In genomic region chr1:198639581-198640235, GRCh38 we compare ENCODE assay signal across 11 cellular contexts. TPM values are rescaled to one million over a fixed set of nuclear protein-coding genes. Genes with fewer than 3 reads are reported as not detected.
A peak's percentile ranks its signal among the peaks of the same experiment; 100 is the strongest.
DNase-seq lines count a peak whose midpoint lies in the region; ATAC-seq and TF ChIP-seq lines count a peak whose summit lies in the region.
"Had no signal": no experiment of that assay in that cellular context is flagged by ENCODE, and none has a peak within 500 bp of the region (broad histone marks: within the 10 kb centered on the region; RNA-seq: fewer than 3 reads in every experiment).

No MANE protein-coding gene starts in this region.

- H3K9me3 Mint-ChIP-seq in CD8-positive, alpha-beta T cell = no peaks in the 10 kb centered on the region
- H3K9me3 Mint-ChIP-seq in activated CD8-positive, alpha-beta T cell treated with anti-CD3 and anti-CD28 coated beads, Interleukin-2, amount 10 ng/mL, durations not matched to agents 7 days and 5 days (ENCODE audit: insufficient read depth) = no peaks in the 10 kb centered on the region
- no peaks in the 10 kb centered on the region for H3K9me3 Mint-ChIP-seq in naive B cell
- H3K9me3 Mint-ChIP-seq: H9, neural crest cell had no signal

- H3K27ac Mint-ChIP-seq in CD8-positive, alpha-beta T cell = peak overlapping the region; percentile 92
- peak overlapping the region; percentile 97 for H3K27ac Mint-ChIP-seq in activated CD8-positive, alpha-beta T cell treated with anti-CD3 and anti-CD28 coated beads, Interleukin-2, amount 10 ng/mL, durations not matched to agents 7 days and 5 days
- peak overlapping the region; percentile 76 to 95 (median 91) for H3K27ac Mint-ChIP-seq in naive B cell
- H3K27ac Mint-ChIP-seq: H9 had no signal

- TF ChIP-seq CTCF in CD8-positive, alpha-beta T cell (IDR thresholded peaks at IDR 0.05) = no peak

- peak overlapping the region; percentile 83 for H3K4me3 ChIP-seq in CD8-positive, alpha-beta T cell (ENCODE audit: low read depth, low read length)
- H3K4me3 ChIP-seq: SJSA1 had no signal

- H3K36me3 Mint-ChIP-seq in CD8-positive, alpha-beta T cell = peaks cover 45% of the 10 kb centered on the region
- H3K36me3 Mint-ChIP-seq in activated CD8-positive, alpha-beta T cell treated with anti-CD3 and anti-CD28 coated beads, Interleukin-2, amount 10 ng/mL, durations not matched to agents 7 days and 5 days (ENCODE audit: low read depth) = peaks cover 54% of the 10 kb centered on the region
- H3K36me3 Mint-ChIP-seq in naive B cell = peaks cover 19 to 22% of the 10 kb centered on the region in 2 donors

- DNase-seq in CD8-positive, alpha-beta T cell = no peak
- DNase-seq in KBM-7 (peak; percentile 54), naive B cell (no peak), cerebellar cortex (ENCODE audit: low spot score) (no peak)
- no peak for DNase-seq in activated CD8-positive, alpha-beta T cell treated with anti-CD3 and anti-CD28 coated beads, Interleukin-2, amount 10 ng/mL, durations not matched to agents 7 days and 5 days
- DNase-seq: H9 had no signal

- peaks cover 5% of the 10 kb centered on the region for H3K36me3 ChIP-seq in CD8-positive, alpha-beta T cell (ENCODE audit: insufficient read depth, low read length)
- H3K36me3 ChIP-seq: SJSA1 had no signal

- H3K27me3 Mint-ChIP-seq in CD8-positive, alpha-beta T cell (ENCODE audit: low read depth) = no peaks in the 10 kb centered on the region
- no peaks in the 10 kb centered on the region for H3K27me3 Mint-ChIP-seq in activated CD8-positive, alpha-beta T cell treated with anti-CD3 and anti-CD28 coated beads, Interleukin-2, amount 10 ng/mL, durations not matched to agents 7 days and 5 days (ENCODE audit: low read depth)
- H3K27me3 Mint-ChIP-seq in naive B cell = no peaks in the 10 kb centered on the region

- no peaks in the 10 kb centered on the region for H3K9me3 ChIP-seq in CD8-positive, alpha-beta T cell (ENCODE audit: low read length)
- H3K9me3 ChIP-seq: SJSA1 had no signal

- ATAC-seq in CD8-positive, alpha-beta T cell = no peak
- ATAC-seq in activated CD8-positive, alpha-beta T cell treated with anti-CD3 and anti-CD28 coated beads, Interleukin-2, amount 10 ng/mL, durations not matched to agents 7 days and 5 days = no peak
- ATAC-seq in naive B cell (ENCODE audit: low read depth in 2 of 2) (no peak), GM21447 (IDR thresholded peaks at IDR 0.05; ENCODE audit: unreplicated experiment) (no peak), GM19467 (IDR thresholded peaks at IDR 0.05; ENCODE audit: unreplicated experiment) (no peak), GM19328 (IDR thresholded peaks at IDR 0.05; ENCODE audit: unreplicated experiment) (no peak)

- CTCF ChIA-PET in CD8-positive, alpha-beta T cell (lab: Charles Lee) = interaction anchor here (0.9 to 7.0 kb wide), 3 partner anchors 17 to 119 kb away, joined by 3 to 62 read pairs (median 4); no protein-coding TSS in a partner anchor
- CTCF ChIA-PET in activated CD8-positive, alpha-beta T cell treated with anti-CD3 and anti-CD28 coated beads, Interleukin-2, amount 10 ng/mL, durations not matched to agents 7 days and 5 days (lab: Charles Lee) = interaction anchor here (0.6 to 10.6 kb wide), 4 partner anchors 17 to 113 kb away, joined by 3 to 169 read pairs (median 4); no protein-coding TSS in a partner anchor

- intact Hi-C loops in CD8-positive, alpha-beta T cell (cut with DNase I, micrococcal nuclease) = loop anchor here (1.0 to 5.0 kb wide), 5 partner anchors 10 to 117 kb away; no protein-coding TSS in a partner anchor

- no peaks in the 10 kb centered on the region for H3K27me3 ChIP-seq in CD8-positive, alpha-beta T cell (ENCODE audit: insufficient read depth, low read length)
- H3K27me3 ChIP-seq: SJSA1 had no signal

- H3K4me3 Mint-ChIP-seq in CD8-positive, alpha-beta T cell = peak overlapping the region; percentile 85
- H3K4me3 Mint-ChIP-seq in activated CD8-positive, alpha-beta T cell treated with anti-CD3 and anti-CD28 coated beads, Interleukin-2, amount 10 ng/mL, durations not matched to agents 7 days and 5 days = peak overlapping the region; percentile 83
- H3K4me3 Mint-ChIP-seq in naive B cell = peak overlapping the region; percentile 78 to 96 (median 90)
- H3K4me3 Mint-ChIP-seq: H9, neural crest cell had no signal

- peaks cover 38% of the 10 kb centered on the region for H3K4me1 ChIP-seq in CD8-positive, alpha-beta T cell (ENCODE audit: insufficient read depth, low read length)
- H3K4me1 ChIP-seq: SJSA1 had no signal

- H3K4me1 Mint-ChIP-seq in CD8-positive, alpha-beta T cell (ENCODE audit: low read depth) = peaks cover 55% of the 10 kb centered on the region
- peaks cover 46% of the 10 kb centered on the region for H3K4me1 Mint-ChIP-seq in activated CD8-positive, alpha-beta T cell treated with anti-CD3 and anti-CD28 coated beads, Interleukin-2, amount 10 ng/mL, durations not matched to agents 7 days and 5 days (ENCODE audit: low read depth)
- H3K4me1 Mint-ChIP-seq in naive B cell = peaks cover 43 to 55% (median 50%) of the 10 kb centered on the region in 3 donors
- H3K4me1 Mint-ChIP-seq: neural crest cell had no signal

- peak overlapping the region; percentile 80 for H3K27ac ChIP-seq in CD8-positive, alpha-beta T cell (ENCODE audit: low read depth, low read length)
- H3K27ac ChIP-seq: SJSA1 had no signal

- in situ Hi-C loops in KBM-7 (cut with MboI; ENCODE audit: low pct_unique_long_range_greater_than_20kb, low sequenced_read_pairs) = no loop called here

- POLR2A ChIA-PET in CD8-positive, alpha-beta T cell (lab: Charles Lee) = interaction anchor here (0.6 to 8.5 kb wide), 9 partner anchors 12 to 118 kb away, joined by 3 to 105 read pairs (median 4); no protein-coding TSS in a partner anchor
- POLR2A ChIA-PET in activated CD8-positive, alpha-beta T cell treated with anti-CD3 and anti-CD28 coated beads, Interleukin-2, amount 10 ng/mL, durations not matched to agents 7 days and 5 days (lab: Charles Lee) = interaction anchor here (0.7 to 8.2 kb wide), 20 partner anchors 9 to 296 kb away, joined by 3 to 215 read pairs (median 5); no protein-coding TSS in a partner anchor

RNA-seq across cellular contexts. Expression of gene PTPRC, which starts 0.9 kb away (rescaled TPM):
- total RNA-seq in CD8-positive, alpha-beta T cell = 100 to 1,000 TPM; 603 to 634 TPM
- 100 to 1,000 TPM; 604 to 619 TPM for total RNA-seq in activated CD8-positive, alpha-beta T cell treated with anti-CD3 and anti-CD28 coated beads, Interleukin-2, amount 10 ng/mL, durations not matched to agents 7 days and 5 days
- polyA plus RNA-seq in naive B cell (ENCODE audit: low read depth in 6 of 6) = 1,000 to 10,000 TPM in 1 of 6 donors, 100 to 1,000 TPM in 5; 771 to 1,016 (median 851) TPM
- total RNA-seq: H9, neural crest cell, SJSA1 had no signal
